In genomic region chr10:79354615-79355014, GRCh38 we compare ENCODE assay signal across 1 cellular context.
TF ChIP-seq lines count a peak whose summit lies in the region.

No MANE protein-coding gene starts in this region.

TF ChIP-seq in GM12878, 131 proteins besides CTCF, POLR2A, EP300 and RAD21:
- TF ChIP-seq POLR2AphosphoS5 (IDR thresholded peaks at IDR 0.05; ENCODE audit: low read length) (peak; percentile 2), TARDBP (IDR thresholded peaks at IDR 0.05; ENCODE audit: borderline replicate concordance) (no peak)
TF ChIP-seq in GM12878: peak in this region for 1.
